Comparison of ENCODE assay signal across 8 cellular contexts in genomic region chr19:35718345-35719041, GRCh38. TPM values are rescaled to one million over a fixed set of nuclear protein-coding genes. Genes with fewer than 3 reads are reported as not detected.
DNase-seq lines count a peak whose midpoint lies in the region; ATAC-seq, FAIRE-seq and TF ChIP-seq lines count a peak whose summit lies in the region.

No MANE protein-coding gene starts in this region.

- TF ChIP-seq CTCF in C4-2B (conservative IDR thresholded peaks at IDR 0.05) (no peak), GM23338 (conservative IDR thresholded peaks at IDR 0.05; ENCODE audit: low read depth in 2 of 2) (no peak), GM12878 (IDR thresholded peaks at IDR 0.05 in 2 of 3, conservative IDR thresholded peaks at IDR 0.05 in 1 of 3; ENCODE audit: control insufficient read depth in 2 of 3, extremely low read depth in 1 of 3, insufficient read depth in 1 of 3, low read depth in 3 of 3, low read length in 3 of 3) (no peak), keratinocyte (optimal IDR thresholded peaks at IDR 0.05 in 1 of 3, IDR thresholded peaks at IDR 0.05 in 1 of 3, conservative IDR thresholded peaks at IDR 0.05 in 1 of 3; ENCODE audit: extremely low read depth in 1 of 3, insufficient read depth in 2 of 3, low read length in 3 of 3) (no peak)

- H3K36me3 ChIP-seq in GM23338 (ENCODE audit: insufficient read depth) (no peaks in the 10 kb centered on the region), GM12878 (ENCODE audit: control insufficient read depth in 2 of 2, insufficient read depth in 2 of 2, low read length in 1 of 2) (peaks cover 5 to 15% of the 10 kb centered on the region in 2 experiments), keratinocyte (ENCODE audit: control insufficient read depth in 2 of 2, extremely low read depth in 1 of 2, insufficient read depth in 2 of 2, low read length in 2 of 2) (peaks cover 20 to 25% of the 10 kb centered on the region in 2 experiments)

- no peak for FAIRE-seq in GM12878 (lab: Jason Lieb, UNC)
- FAIRE-seq in keratinocyte (lab: Jason Lieb, UNC), result no peak

- H3K9ac ChIP-seq in GM12878 (ENCODE audit: control insufficient read depth, insufficient read depth, low read length), result peak overlapping the region; percentile 83
- H3K9ac ChIP-seq in keratinocyte (ENCODE audit: control insufficient read depth, extremely low read depth, insufficient read depth, low read length), result peak overlapping the region; percentile 85

- CTCF ChIA-PET in GM12878 (lab: Yijun Ruan, JAX), result interaction anchor here (0.6 to 1.5 kb wide), 5 partner anchors 16 to 58 kb away, joined by 3 to 8 read pairs (median 3); no protein-coding TSS in a partner anchor

- H3K9me1 ChIP-seq in keratinocyte (ENCODE audit: control insufficient read depth, extremely low read depth, insufficient read depth, low read length), result no peaks in the 10 kb centered on the region

- peaks cover 28% of the 10 kb centered on the region for H3K27me3 Mint-ChIP-seq in GM23338 (ENCODE audit: insufficient read depth, low read depth, poor library complexity)

- DNase-seq in GM23338 (ENCODE audit: low spot score) (peak; percentile 37), SW480 (ENCODE audit: low spot score) (peak; percentile 29), GM12878 (ENCODE audit: low read depth, low spot score) (no peak), keratinocyte (ENCODE audit: low read depth, low spot score) (no peak), NCI-H2081 treated with DMSO at 0.1 percent for 48 hours (lab: John Stamatoyannopoulos, UW) (no peak), NCI-H510A treated with DMSO at 0.1 percent for 48 hours (lab: John Stamatoyannopoulos, UW) (no peak)
- peak; percentile 65 for DNase-seq in stimulated activated CD4-positive, alpha-beta T cell treated with anti-CD3 and anti-CD28 coated beads, Interleukin-4, amount 100 ng/mL, for 1 hour

- dilution Hi-C loops in keratinocyte (cut with MboI; ENCODE audit: extremely low pct_ligation_motif_present, low sequenced_read_pairs), result no loop called here

- H3K4me1 ChIP-seq in GM23338 (ENCODE audit: insufficient read depth) (peaks cover 29% of the 10 kb centered on the region), GM12878 (ENCODE audit: control insufficient read depth, insufficient read depth, low read length) (peaks cover 25% of the 10 kb centered on the region), keratinocyte (ENCODE audit: control insufficient read depth, extremely low read depth, insufficient read depth, low read length) (peaks cover 22% of the 10 kb centered on the region)

- no peak for TF ChIP-seq RAD21 in GM12878 (IDR thresholded peaks at IDR 0.05; ENCODE audit: insufficient read depth, low read depth, low read length)

- H3K9me2 ChIP-seq in GM23338 (ENCODE audit: insufficient read depth), result no peaks in the 10 kb centered on the region

- peak overlapping the region; percentile 97 for H3K4me2 ChIP-seq in GM23338
- peak overlapping the region; percentile 97 for H3K4me2 ChIP-seq in GM12878 (ENCODE audit: control insufficient read depth, insufficient read depth)
- H3K4me2 ChIP-seq in keratinocyte (ENCODE audit: control insufficient read depth, extremely low read depth, insufficient read depth, low read depth, low read length), result peak overlapping the region; percentile 87

- H3K4me3 Mint-ChIP-seq in GM23338, result peak overlapping the region; percentile 85

- H3K9me3 ChIP-seq in GM12878 (replicated peaks; ENCODE audit: control insufficient read depth, insufficient read depth, low read length), result no peaks in the 10 kb centered on the region
- H3K9me3 ChIP-seq in keratinocyte (ENCODE audit: control insufficient read depth, low read depth, low read length), result no peaks in the 10 kb centered on the region

- POLR2A ChIA-PET in GM12878 (lab: Charles Lee), result interaction anchor here (0.6 to 1.8 kb wide), 11 partner anchors 9 to 62 kb away, joined by 3 to 12 read pairs (median 5); partner anchors contain the start of genes IGFLR1, LIN37, PSENEN and U2AF1L4

- peak overlapping the region; percentile 83 for H3K4me3 ChIP-seq in GM23338
- peak overlapping the region; percentile 97 for H3K4me3 ChIP-seq in GM12878
- peak overlapping the region; percentile 78 to 92 (median 89) for H3K4me3 ChIP-seq in keratinocyte (ENCODE audit: control insufficient read depth in 2 of 3, extremely low read depth in 1 of 3, insufficient read depth in 2 of 3, low read depth in 1 of 3, low read length in 3 of 3)

- no peaks in the 10 kb centered on the region for H3K27me3 ChIP-seq in GM23338 (ENCODE audit: insufficient read depth)
- no peaks in the 10 kb centered on the region for H3K27me3 ChIP-seq in GM12878 (replicated peaks in 1 of 2; ENCODE audit: control insufficient read depth in 2 of 2, insufficient read depth in 2 of 2, low read length in 1 of 2)
- no peaks in the 10 kb centered on the region for H3K27me3 ChIP-seq in keratinocyte (ENCODE audit: control insufficient read depth, extremely low read depth, insufficient read depth, low read length)

- H3K27ac Mint-ChIP-seq in GM23338, result peak overlapping the region; percentile 65; the same call in 1 of the 2 replicates

- peak; percentile 66 for TF ChIP-seq POLR2A in GM12878 (IDR thresholded peaks at IDR 0.05; ENCODE audit: low read depth, low read length)

- H3K79me2 ChIP-seq in GM23338 (replicated peaks; ENCODE audit: insufficient read depth) (peaks cover 21% of the 10 kb centered on the region), GM12878 (ENCODE audit: control insufficient read depth, insufficient read depth, low read length) (peaks cover 55% of the 10 kb centered on the region), keratinocyte (ENCODE audit: control insufficient read depth, insufficient read depth, low read length) (peaks cover 45% of the 10 kb centered on the region)

- H3K27ac ChIP-seq in C4-2B, result peak overlapping the region; percentile 92
- H3K27ac ChIP-seq in GM23338 (ENCODE audit: low read depth), result no peak overlapping the region
- H3K27ac ChIP-seq in GM12878 (ENCODE audit: control insufficient read depth, insufficient read depth), result peak overlapping the region; percentile 72
- peak overlapping the region; percentile 58 for H3K27ac ChIP-seq in keratinocyte (ENCODE audit: control insufficient read depth, insufficient read depth, low read length)

- in situ Hi-C loops in GM12878 (cut with MboI), result no loop called here

- H2AFZ ChIP-seq in GM23338, result no peak overlapping the region
- no peak overlapping the region for H2AFZ ChIP-seq in GM12878 (ENCODE audit: control insufficient read depth, low read depth, low read length)
- H2AFZ ChIP-seq in keratinocyte (ENCODE audit: control insufficient read depth, low read length), result no peak overlapping the region

- SMC1A ChIA-PET in GM12878 (lab: Charles Lee; ENCODE audit: uncharacterized antibody, unreplicated experiment), result interaction anchor here (0.9 to 1.5 kb wide), 9 partner anchors 17 to 70 kb away, joined by 3 to 8 read pairs (median 4); partner anchors contain the start of genes COX6B1, LIN37, PSENEN and U2AF1L4

- H4K20me1 ChIP-seq in GM23338 (replicated peaks; ENCODE audit: insufficient read depth) (peaks cover 11% of the 10 kb centered on the region), GM12878 (ENCODE audit: control insufficient read depth, insufficient read depth) (no peaks in the 10 kb centered on the region), keratinocyte (ENCODE audit: control insufficient read depth, extremely low read depth, insufficient read depth, low read length) (peaks cover 4% of the 10 kb centered on the region)

- peaks cover 33% of the 10 kb centered on the region for H3K36me3 Mint-ChIP-seq in GM23338 (ENCODE audit: low read depth)

- BruUV-seq in GM12878 (replicated peaks; lab: Mats Ljungman, UMichigan), result no TSS peak

- no peaks in the 10 kb centered on the region; the same call in 2 of the 3 replicates for H3K9me3 Mint-ChIP-seq in GM23338

- H3F3A ChIP-seq in GM23338 (replicated peaks; ENCODE audit: low read depth), result peaks cover 10% of the 10 kb centered on the region; the same call in 1 of the 2 replicates

- ATAC-seq in GM23338, result no peak
- ATAC-seq in GM12878, result no peak

- RAD21 ChIA-PET in GM12878 (lab: Charles Lee; ENCODE audit: unreplicated experiment), result interaction anchor here (0.9 to 1.6 kb wide), 10 partner anchors 16 to 213 kb away, joined by 3 to 10 read pairs (median 6); partner anchors contain the start of genes COX6B1, IGFLR1, LIN37 and PSENEN

- no peak for TF ChIP-seq EP300 in GM12878 (IDR thresholded peaks at IDR 0.05; ENCODE audit: borderline replicate concordance in 1 of 2, control insufficient read depth in 1 of 2, low read depth in 2 of 2, low read length in 2 of 2)

- under 1% methylated on average over 27 of the region's 42 CpGs for WGBS in GM12878 (ENCODE audit: insufficient coverage, insufficient replicate concordance, low lambda C conversion rate, missing lambda C conversion rate)

- peaks cover 36% of the 10 kb centered on the region for H3K4me1 Mint-ChIP-seq in GM23338

- intact Hi-C loops in GM12878 (cut with micrococcal nuclease; ENCODE audit: unreplicated experiment), result no loop called here

RNA-seq across cellular contexts. Expression of gene KMT2B, which starts 0.7 kb away (rescaled TPM):
- total RNA-seq in GM23338 (2014; rRNA removed; shearing (Covaris generic)), result 36.2 and 49.8 TPM in 2 replicates
- 15.5 and 15.8 TPM in 2 replicates for polyA plus RNA-seq in GM23338 (2016; fragmentation: Nextera tagmentation; extraction: Ambion mirVana)
- 27.0 and 31.3 TPM in 2 replicates for total RNA-seq in GM12878 (2013; cell fraction: nucleolus; rRNA removed)
- 5.3 and 7.8 TPM in 2 replicates for total RNA-seq in GM12878 (2014; rRNA removed)
- 3.8 and 3.9 TPM in 2 replicates for total RNA-seq in GM12878 (2014; rRNA removed; fragmentation: Illumina TruSeq; extraction: Trizol)
- total RNA-seq in GM12878 (2021), result 35.3 and 35.6 TPM in 2 replicates
- 15.0 TPM for polyA plus RNA-seq in GM12878 (2011; ENCODE audit: low read depth)
- polyA plus RNA-seq in GM12878 (2011; rRNA removed), result 6.8 and 14.9 TPM in 2 replicates
- polyA plus RNA-seq in GM12878 (2011; cell fraction: cytosol; rRNA removed), result 19.6 and 23.0 TPM in 2 replicates
- 112 and 185 TPM in 2 replicates for polyA plus RNA-seq in GM12878 (2011; cell fraction: nucleus; rRNA removed)
- 29.0 and 37.1 TPM in 2 replicates for polyA plus RNA-seq in GM12878 (2012)
- polyA plus RNA-seq in GM12878 (2014; fragmentation: Illumina TruSeq; extraction: Trizol), result 7.6 and 14.7 TPM in 2 replicates
- polyA plus RNA-seq in GM12878 (2014; fragmentation: Nextera tagmentation; extraction: Ambion mirVana), result under 1 TPM; 0.71 to 0.91 TPM
- polyA plus RNA-seq in GM12878 (2014; rRNA removed), result 21.9 and 23.0 TPM in 2 replicates
- polyA plus RNA-seq in GM12878 (2016; fragmentation: Nextera tagmentation; extraction: Ambion mirVana), result 1 to 10 TPM; 4.0 to 4.1 TPM
- 8.0 and 8.4 TPM in 2 replicates for polyA minus RNA-seq in GM12878 (2011; rRNA and poly(A)+ RNA removed)
- polyA minus RNA-seq in GM12878 (2011; cell fraction: cytosol; rRNA and poly(A)+ RNA removed), result 6.1 and 10.9 TPM in 2 replicates
- polyA minus RNA-seq in GM12878 (2011; cell fraction: nucleus; rRNA and poly(A)+ RNA removed), result 10.0 and 17.1 TPM in 2 replicates
- 7.7 to 16.7 TPM (median 8.8 TPM) in 3 replicates for polyA plus RNA-seq in keratinocyte
- 20.0 TPM for polyA plus RNA-seq in keratinocyte (2011; ENCODE audit: low read depth)
- 6.0 and 9.8 TPM in 2 replicates for polyA plus RNA-seq in keratinocyte (2011; cell fraction: cytosol; rRNA removed)
- polyA plus RNA-seq in keratinocyte (2011; cell fraction: nucleus; rRNA removed), result 60.5 and 69.0 TPM in 2 replicates
- polyA plus RNA-seq in keratinocyte (2012; ENCODE audit: low replicate concordance), result 16.7 and 26.5 TPM in 2 replicates
- 8.3 to 36.9 TPM (median 11.2 TPM) in 3 replicates for polyA minus RNA-seq in keratinocyte
- 8.1 TPM for polyA minus RNA-seq in keratinocyte (2011; cell fraction: cytosol; rRNA and poly(A)+ RNA removed)
- polyA minus RNA-seq in keratinocyte (2011; cell fraction: nucleus; rRNA and poly(A)+ RNA removed), result 13.8 and 24.3 TPM in 2 replicates

RNA-seq across cellular contexts. Expression of gene ZBTB32, which starts 14.1 kb away (rescaled TPM):
- 1.8 TPM in 1 of 2 replicates, not detected in the other for total RNA-seq in GM23338 (2014; rRNA removed; shearing (Covaris generic))
- polyA plus RNA-seq in GM23338 (2016; fragmentation: Nextera tagmentation; extraction: Ambion mirVana) (0.45 and 0.65 TPM in 2 replicates), GM12878 (2011; rRNA removed) (10.2 and 18.2 TPM in 2 replicates), GM12878 (2014; fragmentation: Illumina TruSeq; extraction: Trizol) (6.2 and 13.2 TPM in 2 replicates), GM12878 (2014; fragmentation: Nextera tagmentation; extraction: Ambion mirVana) (1 to 10 TPM; 1.0 to 3.6 TPM), GM12878 (2014; rRNA removed) (34.7 and 36.7 TPM in 2 replicates), GM12878 (2016; fragmentation: Nextera tagmentation; extraction: Ambion mirVana) (10 to 100 TPM; 32.4 to 36.4 TPM), keratinocyte (not detected in 3 replicates)
- total RNA-seq in GM12878 (2013; cell fraction: nucleolus; rRNA removed), result 41.3 and 46.9 TPM in 2 replicates
- total RNA-seq in GM12878 (2014; rRNA removed) (11.0 and 13.9 TPM in 2 replicates), GM12878 (2014; rRNA removed; fragmentation: Illumina TruSeq; extraction: Trizol) (11.0 and 11.4 TPM in 2 replicates), GM12878 (2021) (45.6 and 46.7 TPM in 2 replicates)
- 7.2 TPM for polyA plus RNA-seq in GM12878 (2011; ENCODE audit: low read depth)
- 15.1 and 26.3 TPM in 2 replicates for polyA plus RNA-seq in GM12878 (2011; cell fraction: cytosol; rRNA removed)
- 78.5 and 107 TPM in 2 replicates for polyA plus RNA-seq in GM12878 (2011; cell fraction: nucleus; rRNA removed)
- polyA plus RNA-seq in GM12878 (2012), result 22.0 and 36.4 TPM in 2 replicates
- 6.7 and 12.7 TPM in 2 replicates for polyA minus RNA-seq in GM12878 (2011; rRNA and poly(A)+ RNA removed)
- 8.8 and 10.2 TPM in 2 replicates for polyA minus RNA-seq in GM12878 (2011; cell fraction: cytosol; rRNA and poly(A)+ RNA removed)
- 17.0 and 21.9 TPM in 2 replicates for polyA minus RNA-seq in GM12878 (2011; cell fraction: nucleus; rRNA and poly(A)+ RNA removed)
- not detected for polyA plus RNA-seq in keratinocyte (2011; ENCODE audit: low read depth)
- polyA plus RNA-seq in keratinocyte (2011; cell fraction: cytosol; rRNA removed), result not detected in 2 replicates
- not detected in 2 replicates for polyA plus RNA-seq in keratinocyte (2011; cell fraction: nucleus; rRNA removed)
- polyA plus RNA-seq in keratinocyte (2012; ENCODE audit: low replicate concordance), result 0.10 and 0.16 TPM in 2 replicates
- not detected in 3 replicates for polyA minus RNA-seq in keratinocyte
- polyA minus RNA-seq in keratinocyte (2011; cell fraction: cytosol; rRNA and poly(A)+ RNA removed), result not detected
- polyA minus RNA-seq in keratinocyte (2011; cell fraction: nucleus; rRNA and poly(A)+ RNA removed), result not detected in 2 replicates

RNA-seq across cellular contexts. Expression of gene IGFLR1, which starts 23.8 kb away (rescaled TPM):
- total RNA-seq in GM23338 (2014; rRNA removed; shearing (Covaris generic)), result 7.8 and 14.4 TPM in 2 replicates
- 17.8 and 18.1 TPM in 2 replicates for polyA plus RNA-seq in GM23338 (2016; fragmentation: Nextera tagmentation; extraction: Ambion mirVana)
- total RNA-seq in GM12878 (2013; cell fraction: nucleolus; rRNA removed), result 16.2 and 19.9 TPM in 2 replicates
- total RNA-seq in GM12878 (2014; rRNA removed), result 27.2 and 28.7 TPM in 2 replicates
- total RNA-seq in GM12878 (2014; rRNA removed; fragmentation: Illumina TruSeq; extraction: Trizol), result 8.3 and 9.1 TPM in 2 replicates
- 35.3 and 41.7 TPM in 2 replicates for total RNA-seq in GM12878 (2021)
- 11.1 TPM for polyA plus RNA-seq in GM12878 (2011; ENCODE audit: low read depth)
- 10.1 and 22.4 TPM in 2 replicates for polyA plus RNA-seq in GM12878 (2011; rRNA removed)
- 46.7 and 55.5 TPM in 2 replicates for polyA plus RNA-seq in GM12878 (2011; cell fraction: cytosol; rRNA removed)
- polyA plus RNA-seq in GM12878 (2011; cell fraction: nucleus; rRNA removed), result 75.6 and 89.2 TPM in 2 replicates
- polyA plus RNA-seq in GM12878 (2012), result 30.0 and 41.7 TPM in 2 replicates
- 5.9 and 8.7 TPM in 2 replicates for polyA plus RNA-seq in GM12878 (2014; fragmentation: Illumina TruSeq; extraction: Trizol)
- 10 to 100 TPM in 1 of 2 experiments, 1 to 10 TPM in 1; 2.5 to 11.9 TPM for polyA plus RNA-seq in GM12878 (2014; fragmentation: Nextera tagmentation; extraction: Ambion mirVana)
- polyA plus RNA-seq in GM12878 (2014; rRNA removed), result 39.9 and 47.9 TPM in 2 replicates
- 10 to 100 TPM; 36.4 to 36.8 TPM for polyA plus RNA-seq in GM12878 (2016; fragmentation: Nextera tagmentation; extraction: Ambion mirVana)
- 7.2 and 17.9 TPM in 2 replicates for polyA minus RNA-seq in GM12878 (2011; rRNA and poly(A)+ RNA removed)
- polyA minus RNA-seq in GM12878 (2011; cell fraction: cytosol; rRNA and poly(A)+ RNA removed), result 9.4 and 12.4 TPM in 2 replicates
- polyA minus RNA-seq in GM12878 (2011; cell fraction: nucleus; rRNA and poly(A)+ RNA removed), result 11.1 and 12.0 TPM in 2 replicates
- polyA plus RNA-seq in keratinocyte, result 0.27 to 1.2 TPM (median 0.34 TPM) in 3 replicates
- not detected for polyA plus RNA-seq in keratinocyte (2011; ENCODE audit: low read depth)
- 0.15 and 0.48 TPM in 2 replicates for polyA plus RNA-seq in keratinocyte (2011; cell fraction: cytosol; rRNA removed)
- 0.84 and 3.2 TPM in 2 replicates for polyA plus RNA-seq in keratinocyte (2011; cell fraction: nucleus; rRNA removed)
- polyA plus RNA-seq in keratinocyte (2012; ENCODE audit: low replicate concordance), result 0.59 and 0.81 TPM in 2 replicates
- polyA minus RNA-seq in keratinocyte, result 0.96 to 7.2 TPM (median 2.7 TPM) in 3 replicates
- polyA minus RNA-seq in keratinocyte (2011; cell fraction: cytosol; rRNA and poly(A)+ RNA removed), result not detected
- polyA minus RNA-seq in keratinocyte (2011; cell fraction: nucleus; rRNA and poly(A)+ RNA removed), result 1.3 TPM in 1 of 2 replicates, not detected in the other

RNA-seq across cellular contexts. Expression of gene U2AF1L4, which starts 26.7 kb away (rescaled TPM):
- total RNA-seq in GM23338 (2014; rRNA removed; shearing (Covaris generic)), result 13.1 and 14.3 TPM in 2 replicates
- polyA plus RNA-seq in GM23338 (2016; fragmentation: Nextera tagmentation; extraction: Ambion mirVana) (20.0 and 23.7 TPM in 2 replicates), GM12878 (2011; rRNA removed) (11.8 and 16.2 TPM in 2 replicates), GM12878 (2014; fragmentation: Illumina TruSeq; extraction: Trizol) (9.6 and 13.4 TPM in 2 replicates), GM12878 (2014; fragmentation: Nextera tagmentation; extraction: Ambion mirVana) (10 to 100 TPM in 1 of 2 experiments, 1 to 10 TPM in 1; 9.6 to 13.7 TPM), GM12878 (2014; rRNA removed) (21.6 and 22.1 TPM in 2 replicates), GM12878 (2016; fragmentation: Nextera tagmentation; extraction: Ambion mirVana) (10 to 100 TPM; 17.1 to 17.4 TPM), keratinocyte (8.9 to 14.7 TPM (median 11.4 TPM) in 3 replicates)
- 13.8 and 17.3 TPM in 2 replicates for total RNA-seq in GM12878 (2013; cell fraction: nucleolus; rRNA removed)
- total RNA-seq in GM12878 (2014; rRNA removed) (9.4 and 14.0 TPM in 2 replicates), GM12878 (2014; rRNA removed; fragmentation: Illumina TruSeq; extraction: Trizol) (7.9 and 9.3 TPM in 2 replicates), GM12878 (2021) (13.0 and 16.4 TPM in 2 replicates)
- 14.2 TPM for polyA plus RNA-seq in GM12878 (2011; ENCODE audit: low read depth)
- polyA plus RNA-seq in GM12878 (2011; cell fraction: cytosol; rRNA removed), result 20.8 and 27.3 TPM in 2 replicates
- polyA plus RNA-seq in GM12878 (2011; cell fraction: nucleus; rRNA removed), result 93.8 and 102 TPM in 2 replicates
- polyA plus RNA-seq in GM12878 (2012), result 18.6 and 26.0 TPM in 2 replicates
- polyA minus RNA-seq in GM12878 (2011; rRNA and poly(A)+ RNA removed), result 12.8 and 16.6 TPM in 2 replicates
- 8.8 and 10.0 TPM in 2 replicates for polyA minus RNA-seq in GM12878 (2011; cell fraction: cytosol; rRNA and poly(A)+ RNA removed)
- polyA minus RNA-seq in GM12878 (2011; cell fraction: nucleus; rRNA and poly(A)+ RNA removed), result 14.4 and 23.5 TPM in 2 replicates
- polyA plus RNA-seq in keratinocyte (2011; ENCODE audit: low read depth), result 1.8 TPM
- 6.4 and 10.2 TPM in 2 replicates for polyA plus RNA-seq in keratinocyte (2011; cell fraction: cytosol; rRNA removed)
- 27.2 and 32.1 TPM in 2 replicates for polyA plus RNA-seq in keratinocyte (2011; cell fraction: nucleus; rRNA removed)
- polyA plus RNA-seq in keratinocyte (2012; ENCODE audit: low replicate concordance), result 9.0 and 12.1 TPM in 2 replicates
- polyA minus RNA-seq in keratinocyte, result 4.3 to 8.7 TPM (median 8.3 TPM) in 3 replicates
- polyA minus RNA-seq in keratinocyte (2011; cell fraction: cytosol; rRNA and poly(A)+ RNA removed), result 3.5 TPM
- 3.8 and 4.7 TPM in 2 replicates for polyA minus RNA-seq in keratinocyte (2011; cell fraction: nucleus; rRNA and poly(A)+ RNA removed)

RNA-seq across cellular contexts. Expression of gene PSENEN, which starts 27.0 kb away (rescaled TPM):
- 18.5 and 20.6 TPM in 2 replicates for total RNA-seq in GM23338 (2014; rRNA removed; shearing (Covaris generic))
- polyA plus RNA-seq in GM23338 (2016; fragmentation: Nextera tagmentation; extraction: Ambion mirVana) (175 and 197 TPM in 2 replicates), GM12878 (2011; rRNA removed) (10.5 and 14.4 TPM in 2 replicates), GM12878 (2014; fragmentation: Illumina TruSeq; extraction: Trizol) (29.9 and 35.1 TPM in 2 replicates), GM12878 (2014; fragmentation: Nextera tagmentation; extraction: Ambion mirVana) (100 to 1,000 TPM; 143 to 178 TPM), GM12878 (2014; rRNA removed) (32.3 and 44.0 TPM in 2 replicates), GM12878 (2016; fragmentation: Nextera tagmentation; extraction: Ambion mirVana) (10 to 100 TPM; 62.6 to 66.7 TPM), keratinocyte (36.2 to 53.8 TPM (median 49.7 TPM) in 3 replicates)
- total RNA-seq in GM12878 (2013; cell fraction: nucleolus; rRNA removed), result 2.8 and 4.2 TPM in 2 replicates
- total RNA-seq in GM12878 (2014; rRNA removed) (37.8 and 39.4 TPM in 2 replicates), GM12878 (2014; rRNA removed; fragmentation: Illumina TruSeq; extraction: Trizol) (34.3 and 34.7 TPM in 2 replicates), GM12878 (2021) (35.6 and 42.9 TPM in 2 replicates)
- 6.0 TPM for polyA plus RNA-seq in GM12878 (2011; ENCODE audit: low read depth)
- 23.6 and 28.8 TPM in 2 replicates for polyA plus RNA-seq in GM12878 (2011; cell fraction: cytosol; rRNA removed)
- 14.0 and 17.6 TPM in 2 replicates for polyA plus RNA-seq in GM12878 (2011; cell fraction: nucleus; rRNA removed)
- 35.0 and 36.0 TPM in 2 replicates for polyA plus RNA-seq in GM12878 (2012)
- polyA minus RNA-seq in GM12878 (2011; rRNA and poly(A)+ RNA removed), result 9.1 and 21.3 TPM in 2 replicates
- polyA minus RNA-seq in GM12878 (2011; cell fraction: cytosol; rRNA and poly(A)+ RNA removed), result 4.5 and 4.8 TPM in 2 replicates
- 3.5 and 3.9 TPM in 2 replicates for polyA minus RNA-seq in GM12878 (2011; cell fraction: nucleus; rRNA and poly(A)+ RNA removed)
- polyA plus RNA-seq in keratinocyte (2011; ENCODE audit: low read depth), result 3.1 TPM
- 49.4 and 58.2 TPM in 2 replicates for polyA plus RNA-seq in keratinocyte (2011; cell fraction: cytosol; rRNA removed)
- 36.8 and 56.0 TPM in 2 replicates for polyA plus RNA-seq in keratinocyte (2011; cell fraction: nucleus; rRNA removed)
- 70.6 and 72.7 TPM in 2 replicates for polyA plus RNA-seq in keratinocyte (2012; ENCODE audit: low replicate concordance)
- polyA minus RNA-seq in keratinocyte, result 33.1 to 60.8 TPM (median 41.5 TPM) in 3 replicates
- 14.2 TPM for polyA minus RNA-seq in keratinocyte (2011; cell fraction: cytosol; rRNA and poly(A)+ RNA removed)
- polyA minus RNA-seq in keratinocyte (2011; cell fraction: nucleus; rRNA and poly(A)+ RNA removed), result 13.9 and 15.4 TPM in 2 replicates

Comparison
In these comparisons a context has a peak if more than half of its experiments do, and no peak if none do; other contexts are left out.
1. DNase-seq: peak in GM23338 (single experiment), SW480 (single experiment) and stimulated activated CD4-positive, alpha-beta T cell treated with anti-CD3 and anti-CD28 coated beads, Interleukin-4, amount 100 ng/mL, for 1 hour (single experiment); none in GM12878 (single experiment), keratinocyte (single experiment), NCI-H2081 treated with DMSO at 0.1 percent for 48 hours (single experiment) and NCI-H510A treated with DMSO at 0.1 percent for 48 hours (single experiment).
2. Peak in every context shown above with its lines, with median percentiles within 50 percentile points of each other: H3K4me2 ChIP-seq and H3K4me3 ChIP-seq.